Comparison of ENCODE assay signal across 22 cellular contexts in genomic region chr6:135605278-135605790, GRCh38.
"Had no signal": no experiment of that assay in that cellular context is flagged by ENCODE, and none has a peak within 500 bp of the region (broad histone marks: within the 10 kb centered on the region; RNA-seq: fewer than 3 reads in every experiment).

No MANE protein-coding gene starts in this region.

- DNase-seq: effector CD4-positive, alpha-beta T cell; endodermal cell; erythroblast; foreskin melanocyte; head of caudate nucleus; kidney; left cardiac atrium; left ventricle myocardium inferior; lower lobe of right lung; natural killer cell; posterior cingulate gyrus; spleen; stimulated activated CD4-positive, alpha-beta T cell treated with anti-CD3 and anti-CD28 coated beads, Interleukin-15, amount 100 ng/mL, for 24 hours; stimulated activated CD4-positive, alpha-beta T cell treated with anti-CD3 and anti-CD28 coated beads, Interleukin-1b, Interleukin-23, amount 100 ng/mL, for 48 hours; stimulated activated CD4-positive, alpha-beta T cell treated with anti-CD3 and anti-CD28 coated beads, Interleukin-4, amount 100 ng/mL, for 24 hours; stimulated activated naive B cell treated with anti-CD40 and anti-IgM and Interleukin-4, amounts not matched to agents 10 μg/mL and 1 μg/mL and 100 μg/mL, for 72 hours; thyroid gland had no signal

- H3K9me3 Mint-ChIP-seq: endodermal cell; memory B cell; mesothelial cell of epicardium; natural killer cell; neural crest cell; stimulated activated naive B cell treated with anti-CD40 and anti-IgM and Interleukin-4, amounts not matched to agents 10 μg/mL and 1 μg/mL and 100 μg/mL, for 72 hours; type B pancreatic cell had no signal

- H3K4me1 Mint-ChIP-seq: memory B cell, natural killer cell, neural crest cell had no signal

- H3K27ac Mint-ChIP-seq: endodermal cell; memory B cell; mesothelial cell of epicardium; natural killer cell; stimulated activated naive B cell treated with anti-CD40 and anti-IgM and Interleukin-4, amounts not matched to agents 10 μg/mL and 1 μg/mL and 100 μg/mL, for 72 hours; type B pancreatic cell had no signal

- H3K36me3 Mint-ChIP-seq: memory B cell; mesothelial cell of epicardium; natural killer cell; stimulated activated naive B cell treated with anti-CD40 and anti-IgM and Interleukin-4, amounts not matched to agents 10 μg/mL and 1 μg/mL and 100 μg/mL, for 72 hours; type B pancreatic cell had no signal

- ATAC-seq: left cardiac atrium; natural killer cell; sciatic nerve; stimulated activated naive B cell treated with anti-CD40 and anti-IgM and Interleukin-4, amounts not matched to agents 10 μg/mL and 1 μg/mL and 100 μg/mL, for 72 hours had no signal

- H3K4me3 Mint-ChIP-seq: endodermal cell; memory B cell; mesothelial cell of epicardium; natural killer cell; neural crest cell; stimulated activated naive B cell treated with anti-CD40 and anti-IgM and Interleukin-4, amounts not matched to agents 10 μg/mL and 1 μg/mL and 100 μg/mL, for 72 hours; type B pancreatic cell had no signal

- H3K27me3 Mint-ChIP-seq: memory B cell; stimulated activated naive B cell treated with anti-CD40 and anti-IgM and Interleukin-4, amounts not matched to agents 10 μg/mL and 1 μg/mL and 100 μg/mL, for 72 hours; type B pancreatic cell had no signal
